In the genomic region with DNA sequence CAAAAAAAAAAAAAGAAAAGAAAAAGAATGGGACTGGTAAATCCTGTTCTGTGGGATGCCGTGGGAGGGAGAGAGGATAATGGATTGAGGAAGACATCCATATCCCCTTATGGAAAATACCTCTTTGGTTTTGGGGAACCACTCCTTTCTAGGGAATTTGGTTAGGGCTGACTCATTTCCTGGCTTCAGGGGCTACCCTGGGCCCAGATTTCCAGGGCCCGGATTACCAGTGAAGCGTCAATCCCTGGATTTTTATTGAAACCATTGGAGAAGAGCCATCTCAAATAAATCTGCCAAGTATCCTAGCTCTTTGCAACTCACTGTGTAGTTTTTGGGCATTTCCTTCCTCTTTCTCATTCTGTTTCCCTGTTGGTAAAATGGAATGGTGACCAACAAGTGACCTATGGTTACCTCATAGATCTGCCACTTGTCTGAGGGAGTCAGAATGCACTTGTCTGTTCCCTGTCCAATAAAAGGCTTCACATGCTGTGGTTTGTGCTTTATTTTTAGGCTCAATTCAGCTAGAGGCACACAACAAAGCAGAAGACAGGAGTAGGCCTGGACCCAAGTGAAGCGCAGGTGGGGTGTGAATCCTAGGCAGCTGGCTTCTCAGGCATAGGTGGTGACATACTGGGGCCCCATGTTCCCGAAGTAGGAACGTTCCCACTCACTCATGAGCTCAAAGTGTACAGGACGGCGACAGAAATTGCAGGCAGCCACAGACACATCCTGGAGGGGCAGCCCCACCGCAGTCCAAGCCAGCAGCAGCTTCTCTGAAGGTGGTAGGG, we compare ENCODE assay signal across 11 cellular contexts. TPM values are rescaled to one million over a fixed set of nuclear protein-coding genes. Genes with fewer than 3 reads are reported as not detected.
DNase-seq lines count a peak whose midpoint lies in the region; ATAC-seq, FAIRE-seq and TF ChIP-seq lines count a peak whose summit lies in the region.
"Had no signal": no experiment of that assay in that cellular context is flagged by ENCODE, and none has a peak within 500 bp of the region (broad histone marks: within the 10 kb centered on the region; RNA-seq: fewer than 3 reads in every experiment).

No MANE protein-coding gene starts in this region.

- H3K27me3 Mint-ChIP-seq in Calu3 (ENCODE audit: unreplicated experiment) = no peaks in the 10 kb centered on the region

- H3K56ac ChIP-seq in IMR-90 (ENCODE audit: extremely low read depth, insufficient read depth, low read length) = no peak overlapping the region

- TF ChIP-seq CTCF in Calu3 (IDR thresholded peaks at IDR 0.05; ENCODE audit: unreplicated experiment) (no peak), IMR-90 (conservative IDR thresholded peaks at IDR 0.05; ENCODE audit: low read depth, low read length) (no peak), GM12878 (IDR thresholded peaks at IDR 0.05 in 2 of 3, conservative IDR thresholded peaks at IDR 0.05 in 1 of 3; ENCODE audit: control insufficient read depth in 2 of 3, extremely low read depth in 1 of 3, insufficient read depth in 1 of 3, low read depth in 3 of 3, low read length in 3 of 3) (no peak)

- H4K91ac ChIP-seq in IMR-90 (ENCODE audit: insufficient read depth, low read depth, low read length) = no peak overlapping the region

- no peak for TF ChIP-seq EP300 in GM12878 (IDR thresholded peaks at IDR 0.05; ENCODE audit: borderline replicate concordance in 1 of 2, control insufficient read depth in 1 of 2, low read depth in 2 of 2, low read length in 2 of 2)

- H2AK9ac ChIP-seq in IMR-90 (replicated peaks; ENCODE audit: low read depth, low read length, poor library complexity) = no peak overlapping the region

- POLR2A ChIA-PET in IMR-90 (lab: Charles Lee; ENCODE audit: unreplicated experiment) (no interaction called here), GM12878 (lab: Charles Lee) (interaction anchor here (0.7 to 2.9 kb wide), 2 partner anchors 9 to 14 kb away, joined by 3 to 18 read pairs; a partner anchor contains a TSS)

- H3K79me1 ChIP-seq in IMR-90 (ENCODE audit: low read depth in 1 of 2, low read length in 2 of 2) = no peaks in the 10 kb centered on the region; a peak in 1 of 4 replicates

- H3K4me1 ChIP-seq in IMR-90 (ENCODE audit: control insufficient read depth, insufficient read depth, low read length) (peaks cover 4% of the 10 kb centered on the region), GM12878 (ENCODE audit: control insufficient read depth, insufficient read depth, low read length) (no peaks in the 10 kb centered on the region)

- BruUV-seq in Calu3 (replicated peaks; lab: Mats Ljungman, UMichigan) (no TSS peak), IMR-90 (replicated peaks; lab: Mats Ljungman, UMichigan) (no TSS peak), GM12878 (replicated peaks; lab: Mats Ljungman, UMichigan) (no TSS peak)

- in situ Hi-C loops in IMR-90 (cut with MboI; ENCODE audit: low sequenced_read_pairs) = no loop called here
- in situ Hi-C loops in GM12878 (cut with MboI) = loop anchor here (10.0 kb wide), 1 partner anchor 374 kb away; no protein-coding TSS in a partner anchor

- H3K4me1 Mint-ChIP-seq in Calu3 (ENCODE audit: low read depth, unreplicated experiment) = peaks cover 31% of the 10 kb centered on the region

- no peak overlapping the region for H2BK5ac ChIP-seq in IMR-90 (ENCODE audit: low read depth, low read length, poor library complexity, severe bottlenecking)

- H3K27me3 ChIP-seq in IMR-90 (ENCODE audit: control insufficient read depth, insufficient read depth, low read length) (no peaks in the 10 kb centered on the region; the same call in 1 of the 2 replicates), GM12878 (replicated peaks in 1 of 2; ENCODE audit: control insufficient read depth in 2 of 2, insufficient read depth in 2 of 2, low read length in 1 of 2) (no peaks in the 10 kb centered on the region)

- H2AFZ ChIP-seq in IMR-90 (replicated peaks; ENCODE audit: low read length, poor library complexity) (peak overlapping the region; percentile 10), GM12878 (ENCODE audit: control insufficient read depth, low read depth, low read length) (no peak overlapping the region)

- no peak overlapping the region for H3K18ac ChIP-seq in IMR-90 (ENCODE audit: low read depth, low read length)

- no peak overlapping the region for H3K14ac ChIP-seq in IMR-90 (replicated peaks; ENCODE audit: low read depth, low read length)

- DNase-seq in Calu3 (no peak), IMR-90 (peak; percentile 4), GM12878 (ENCODE audit: low read depth, low spot score) (no peak), medulla oblongata (ENCODE audit: extremely low spot score) (peak; percentile 39), GM19238 (ENCODE audit: insufficient read length, low spot score) (no peak), iPS-NIHi7 (ENCODE audit: extremely low spot score) (no peak)

- SMC1A ChIA-PET in GM12878 (lab: Charles Lee; ENCODE audit: uncharacterized antibody, unreplicated experiment) = interaction anchor here (0.6 kb wide), 1 partner anchor 45 kb away, joined by 3 read pairs; no protein-coding TSS in a partner anchor

- no peak for ATAC-seq in IMR-90 (ENCODE audit: low read depth)
- ATAC-seq in GM12878 = no peak; the same call in 1 of the 3 replicates
- no peak for ATAC-seq in GM19455 (IDR thresholded peaks at IDR 0.05; ENCODE audit: unreplicated experiment)
- ATAC-seq in GM18505 (IDR thresholded peaks at IDR 0.05; ENCODE audit: unreplicated experiment) = no peak

- H3K4me2 ChIP-seq in IMR-90 (ENCODE audit: low read depth, low read length) (no peak overlapping the region), GM12878 (ENCODE audit: control insufficient read depth, insufficient read depth) (no peak overlapping the region)

- no peak overlapping the region for H4K5ac ChIP-seq in IMR-90 (ENCODE audit: low read depth, low read length)

- H2BK15ac ChIP-seq in IMR-90 (ENCODE audit: low read depth, low read length) = no peak overlapping the region

- FAIRE-seq in GM12878 (lab: Jason Lieb, UNC) = no peak

- WGBS in IMR-90 (ENCODE audit: extremely low coverage in 2 of 2, insufficient read length in 1 of 2), 2 experiments = no CpG with 5 or more reads among the region's 9 CpGs
- WGBS in GM12878 (ENCODE audit: insufficient coverage, insufficient replicate concordance, low lambda C conversion rate, missing lambda C conversion rate) = 21% methylated on average over 9 of the region's 9 CpGs

- no peak overlapping the region for H4K8ac ChIP-seq in IMR-90 (ENCODE audit: low read depth in 2 of 2, low read length in 2 of 2)

- dilution Hi-C loops in IMR-90 (cut with HindIII; ENCODE audit: low sequenced_read_pairs, unreplicated experiment) = no loop called here

- H3K23ac ChIP-seq in IMR-90 (ENCODE audit: low read depth, low read length) = no peak overlapping the region

- H3K9ac ChIP-seq in IMR-90 (ENCODE audit: low read depth, low read length) (no peak overlapping the region), GM12878 (ENCODE audit: control insufficient read depth, insufficient read depth, low read length) (no peak overlapping the region)

- TF ChIP-seq RAD21 in IMR-90 (IDR thresholded peaks at IDR 0.05; ENCODE audit: low read length) (no peak), GM12878 (IDR thresholded peaks at IDR 0.05; ENCODE audit: insufficient read depth, low read depth, low read length) (no peak)

- H3K9me3 Mint-ChIP-seq in Calu3 (ENCODE audit: low read depth, unreplicated experiment) = no peaks in the 10 kb centered on the region

- peak overlapping the region; percentile 64 for H3K27ac Mint-ChIP-seq in Calu3 (ENCODE audit: unreplicated experiment)

- H3K36me3 Mint-ChIP-seq in Calu3 (ENCODE audit: insufficient read depth, unreplicated experiment) = peaks cover 10% of the 10 kb centered on the region

- H3K9me3 ChIP-seq in IMR-90 (ENCODE audit: control insufficient read depth, insufficient read depth, low read length) (no peaks in the 10 kb centered on the region), GM12878 (replicated peaks; ENCODE audit: control insufficient read depth, insufficient read depth, low read length) (no peaks in the 10 kb centered on the region)

- H3K79me2 ChIP-seq in GM12878 (ENCODE audit: control insufficient read depth, insufficient read depth, low read length) = no peaks in the 10 kb centered on the region

- no peak overlapping the region for H3K4me3 ChIP-seq in IMR-90 (ENCODE audit: insufficient read depth, low read depth, low read length)
- H3K4me3 ChIP-seq in GM12878 = no peak overlapping the region

- CTCF ChIA-PET in Calu3 (lab: Charles Lee) (no interaction called here), IMR-90 (lab: Yijun Ruan, JAX) (no interaction called here), GM12878 (lab: Yijun Ruan, JAX) (interaction anchor here (1.8 kb wide), 1 partner anchor 9 kb away, joined by 9 read pairs; a partner anchor contains a TSS)

- H3K36me3 ChIP-seq in IMR-90 (ENCODE audit: control insufficient read depth, insufficient read depth, low read length) (peaks cover 7% of the 10 kb centered on the region), GM12878 (ENCODE audit: control insufficient read depth in 2 of 2, insufficient read depth in 2 of 2, low read length in 1 of 2) (peaks cover 1 to 4% of the 10 kb centered on the region in 2 experiments; a peak in 2 of 4 replicates)

- RAD21 ChIA-PET in GM12878 (lab: Charles Lee; ENCODE audit: unreplicated experiment) = no interaction called here

- no peak overlapping the region for H2BK120ac ChIP-seq in IMR-90 (ENCODE audit: low read depth, low read length)

- no peak overlapping the region for H3K27ac ChIP-seq in IMR-90 (ENCODE audit: insufficient read depth, low read length)
- no peak overlapping the region for H3K27ac ChIP-seq in GM12878 (ENCODE audit: control insufficient read depth, insufficient read depth)

- H4K20me1 ChIP-seq in IMR-90 (ENCODE audit: insufficient read depth, low read length) (peaks cover 6% of the 10 kb centered on the region; the same call in 1 of the 2 replicates), GM12878 (ENCODE audit: control insufficient read depth, insufficient read depth) (no peaks in the 10 kb centered on the region)

- no peak for TF ChIP-seq POLR2A in IMR-90 (IDR thresholded peaks at IDR 0.05; ENCODE audit: low read depth, low read length)
- no peak; the same call in 1 of the 2 replicates for TF ChIP-seq POLR2A in GM12878 (IDR thresholded peaks at IDR 0.05; ENCODE audit: low read depth, low read length)
- no peak for TF ChIP-seq POLR2A in GM18505 (IDR thresholded peaks at IDR 0.05; ENCODE audit: borderline replicate concordance, extremely low read depth, insufficient read depth, insufficient read length)

- no peak overlapping the region for H3K4ac ChIP-seq in IMR-90 (ENCODE audit: low read depth, low read length)

- H2BK20ac ChIP-seq in IMR-90 (ENCODE audit: low read depth, low read length) = no peak overlapping the region

- peaks cover 3% of the 10 kb centered on the region for H3K9me1 ChIP-seq in IMR-90 (ENCODE audit: insufficient read depth, low read length)

- no peak overlapping the region for H3K4me3 Mint-ChIP-seq in Calu3 (ENCODE audit: low read depth, unreplicated experiment)

- H2AK5ac ChIP-seq in IMR-90 (ENCODE audit: low read depth, low read length) = no peak overlapping the region

- intact Hi-C loops in Calu3 (cut with micrococcal nuclease; ENCODE audit: unreplicated experiment) (loop anchor here (10.0 kb wide), 1 partner anchor 114 kb away; no protein-coding TSS in a partner anchor), IMR-90 (cut with micrococcal nuclease) (no loop called here), GM12878 (cut with micrococcal nuclease; ENCODE audit: unreplicated experiment) (no loop called here)

RNA-seq across cellular contexts. Expression of a gene that starts 8.6 kb away (rescaled TPM):
- total RNA-seq in Calu3 (2022) (28.7 and 32.4 TPM in 2 replicates), IMR-90 (2012; rRNA removed) (3.4 and 4.2 TPM in 2 replicates), GM12878 (2014; rRNA removed) (14.3 and 14.9 TPM in 2 replicates), GM12878 (2014; rRNA removed; fragmentation: Illumina TruSeq; extraction: Trizol) (15.4 and 17.3 TPM in 2 replicates), GM12878 (2021) (35.4 and 38.9 TPM in 2 replicates)
- polyA plus RNA-seq in IMR-90 (2012; rRNA removed) (16.5 and 19.1 TPM in 2 replicates), GM12878 (2011; rRNA removed) (21.1 and 41.7 TPM in 2 replicates), GM12878 (2014; fragmentation: Illumina TruSeq; extraction: Trizol) (24.5 and 35.7 TPM in 2 replicates), GM12878 (2014; fragmentation: Nextera tagmentation; extraction: Ambion mirVana) (10 to 100 TPM; 18.9 to 20.4 TPM), GM12878 (2014; rRNA removed) (43.5 and 44.2 TPM in 2 replicates), GM12878 (2016; fragmentation: Nextera tagmentation; extraction: Ambion mirVana) (10 to 100 TPM; 51.4 to 51.7 TPM)
- 16.9 and 22.0 TPM in 2 replicates for polyA plus RNA-seq in IMR-90 (2012; cell fraction: cytosol; rRNA removed)
- polyA plus RNA-seq in IMR-90 (2012; cell fraction: nucleus; rRNA removed; ENCODE audit: low replicate concordance) = 12.2 and 17.1 TPM in 2 replicates
- 14.1 and 15.6 TPM in 2 replicates for total RNA-seq in GM12878 (2013; cell fraction: nucleolus; rRNA removed)
- 12.7 TPM for polyA plus RNA-seq in GM12878 (2011; ENCODE audit: low read depth)
- polyA plus RNA-seq in GM12878 (2011; cell fraction: cytosol; rRNA removed) = 46.5 and 55.4 TPM in 2 replicates
- 24.7 and 27.2 TPM in 2 replicates for polyA plus RNA-seq in GM12878 (2011; cell fraction: nucleus; rRNA removed)
- 20.0 and 21.2 TPM in 2 replicates for polyA plus RNA-seq in GM12878 (2012)
- 24.9 and 37.9 TPM in 2 replicates for polyA minus RNA-seq in GM12878 (2011; rRNA and poly(A)+ RNA removed)
- polyA minus RNA-seq in GM12878 (2011; cell fraction: cytosol; rRNA and poly(A)+ RNA removed) = 12.0 and 12.6 TPM in 2 replicates
- 6.9 and 12.7 TPM in 2 replicates for polyA minus RNA-seq in GM12878 (2011; cell fraction: nucleus; rRNA and poly(A)+ RNA removed)

RNA-seq across cellular contexts. Expression of a gene that starts 14.8 kb away (rescaled TPM):
- total RNA-seq in Calu3 (2022) (0.31 TPM in 1 of 2 replicates, not detected in the other), IMR-90 (2012; rRNA removed) (under 0.01 TPM in 1 of 2 replicates, not detected in the other), GM12878 (2014; rRNA removed) (0.11 and 0.45 TPM in 2 replicates), GM12878 (2014; rRNA removed; fragmentation: Illumina TruSeq; extraction: Trizol) (0.27 and 0.41 TPM in 2 replicates), GM12878 (2021) (0.35 and 0.38 TPM in 2 replicates)
- polyA plus RNA-seq in IMR-90 (2012; rRNA removed) (0.10 and 0.15 TPM in 2 replicates), GM12878 (2011; rRNA removed) (0.43 and 0.48 TPM in 2 replicates), GM12878 (2014; fragmentation: Illumina TruSeq; extraction: Trizol) (0.44 and 1.00 TPM in 2 replicates), GM12878 (2014; fragmentation: Nextera tagmentation; extraction: Ambion mirVana) (under 1 TPM; 0.23 to 0.33 TPM), GM12878 (2014; rRNA removed) (0.34 and 0.35 TPM in 2 replicates), GM12878 (2016; fragmentation: Nextera tagmentation; extraction: Ambion mirVana) (under 1 TPM; 0.13 to 0.59 TPM)
- 0.03 and 0.10 TPM in 2 replicates for polyA plus RNA-seq in IMR-90 (2012; cell fraction: cytosol; rRNA removed)
- 0.24 and 0.28 TPM in 2 replicates for polyA plus RNA-seq in IMR-90 (2012; cell fraction: nucleus; rRNA removed; ENCODE audit: low replicate concordance)
- total RNA-seq in GM12878 (2013; cell fraction: nucleolus; rRNA removed) = 0.40 and 0.42 TPM in 2 replicates
- polyA plus RNA-seq in GM12878 (2011; ENCODE audit: low read depth) = 0.45 TPM
- polyA plus RNA-seq in GM12878 (2011; cell fraction: cytosol; rRNA removed) = 0.30 and 0.34 TPM in 2 replicates
- polyA plus RNA-seq in GM12878 (2011; cell fraction: nucleus; rRNA removed) = 0.86 and 1.5 TPM in 2 replicates
- 0.58 and 0.62 TPM in 2 replicates for polyA plus RNA-seq in GM12878 (2012)
- 0.21 and 0.29 TPM in 2 replicates for polyA minus RNA-seq in GM12878 (2011; rRNA and poly(A)+ RNA removed)
- not detected in 2 replicates for polyA minus RNA-seq in GM12878 (2011; cell fraction: cytosol; rRNA and poly(A)+ RNA removed)
- polyA minus RNA-seq in GM12878 (2011; cell fraction: nucleus; rRNA and poly(A)+ RNA removed) = 0.36 TPM in 1 of 2 replicates, not detected in the other
- total RNA-seq: pulmonary artery endothelial cell had no signal

RNA-seq across cellular contexts. Expression of a gene that starts 22.0 kb away (rescaled TPM):
- not detected in 2 replicates for total RNA-seq in Calu3 (2022)
- not detected in 2 replicates for total RNA-seq in IMR-90 (2012; rRNA removed)
- not detected in 2 replicates for polyA plus RNA-seq in IMR-90 (2012; rRNA removed)
- not detected in 2 replicates for polyA plus RNA-seq in IMR-90 (2012; cell fraction: cytosol; rRNA removed)
- polyA plus RNA-seq in IMR-90 (2012; cell fraction: nucleus; rRNA removed; ENCODE audit: low replicate concordance) = not detected in 2 replicates
- not detected in 2 replicates for total RNA-seq in GM12878 (2013; cell fraction: nucleolus; rRNA removed)
- not detected in 2 replicates for total RNA-seq in GM12878 (2014; rRNA removed)
- total RNA-seq in GM12878 (2014; rRNA removed; fragmentation: Illumina TruSeq; extraction: Trizol) = not detected in 2 replicates
- not detected in 2 replicates for total RNA-seq in GM12878 (2021)
- not detected for polyA plus RNA-seq in GM12878 (2011; ENCODE audit: low read depth)
- not detected in 2 replicates for polyA plus RNA-seq in GM12878 (2011; rRNA removed)
- polyA plus RNA-seq in GM12878 (2011; cell fraction: cytosol; rRNA removed) = not detected in 2 replicates
- not detected in 2 replicates for polyA plus RNA-seq in GM12878 (2011; cell fraction: nucleus; rRNA removed)
- not detected in 2 replicates for polyA plus RNA-seq in GM12878 (2012)
- polyA plus RNA-seq in GM12878 (2014; fragmentation: Illumina TruSeq; extraction: Trizol) = not detected in 2 replicates
- not detected for polyA plus RNA-seq in GM12878 (2014; fragmentation: Nextera tagmentation; extraction: Ambion mirVana)
- not detected in 2 replicates for polyA plus RNA-seq in GM12878 (2014; rRNA removed)
- polyA plus RNA-seq in GM12878 (2016; fragmentation: Nextera tagmentation; extraction: Ambion mirVana) = not detected
- not detected in 2 replicates for polyA minus RNA-seq in GM12878 (2011; rRNA and poly(A)+ RNA removed)
- polyA minus RNA-seq in GM12878 (2011; cell fraction: cytosol; rRNA and poly(A)+ RNA removed) = not detected in 2 replicates
- not detected in 2 replicates for polyA minus RNA-seq in GM12878 (2011; cell fraction: nucleus; rRNA and poly(A)+ RNA removed)
- total RNA-seq: pulmonary artery endothelial cell; T-helper 2 cell treated with Interferon-gamma antibody and Interleukin-4, amounts not matched to agents 100 ng/mL and 5 ng/mL, for 36 hours had no signal
- polyA plus RNA-seq: urinary bladder had no signal

Comparison
In these comparisons a context has a peak if more than half of its experiments do, and no peak if none do; other contexts are left out.
1. DNase-seq: peak in IMR-90 (single experiment) and medulla oblongata (single experiment); none in Calu3 (single experiment), GM12878 (single experiment), GM19238 (single experiment) and iPS-NIHi7 (single experiment).